8 cellular contexts compared by ENCODE assay signal in genomic region chr16:5615868-5616642, GRCh38.
A peak's percentile ranks its signal among the peaks of the same experiment; 100 is the strongest.
DNase-seq lines count a peak whose midpoint lies in the region; ATAC-seq and TF ChIP-seq lines count a peak whose summit lies in the region.

No MANE protein-coding gene starts in this region.

- CTCF ChIA-PET in Caco-2 (lab: Charles Lee), result interaction anchor here (0.6 to 1.3 kb wide), 8 partner anchors 10 to 164 kb away, joined by 3 to 4 read pairs (median 4); no protein-coding TSS in a partner anchor

- H3K9me3 Mint-ChIP-seq in Caco-2 (ENCODE audit: unreplicated experiment), result no peaks in the 10 kb centered on the region
- peaks cover under 1% of the 10 kb centered on the region for H3K9me3 Mint-ChIP-seq in activated T-helper 1 cell treated with anti-CD3 and anti-CD28 coated beads, Interleukin-12 subunit alpha, Interleukin-12 subunit beta, Interleukin-2, Interleukin-4 antibody, amounts not matched to agents 30 ng/mL and 10 ng/mL and 1 ng/mL, durations not matched to agents 14 hours and 24 hours and 36 hours

- POLR2A ChIA-PET in Caco-2 (lab: Charles Lee), result no interaction called here

- no TSS peak for BruUV-seq in Caco-2 (replicated peaks; lab: Mats Ljungman, UMichigan)

- peaks cover 11% of the 10 kb centered on the region for H3K27me3 Mint-ChIP-seq in Caco-2 (ENCODE audit: insufficient read depth, unreplicated experiment)
- H3K27me3 Mint-ChIP-seq in activated T-helper 1 cell treated with anti-CD3 and anti-CD28 coated beads, Interleukin-12 subunit alpha, Interleukin-12 subunit beta, Interleukin-2, Interleukin-4 antibody, amounts not matched to agents 30 ng/mL and 10 ng/mL and 1 ng/mL, durations not matched to agents 14 hours and 24 hours and 36 hours (ENCODE audit: insufficient read depth), result peaks cover 3% of the 10 kb centered on the region

- H3K4me1 Mint-ChIP-seq in Caco-2 (ENCODE audit: low read depth, unreplicated experiment), result no peaks in the 10 kb centered on the region
- no peaks in the 10 kb centered on the region for H3K4me1 Mint-ChIP-seq in activated T-helper 1 cell treated with anti-CD3 and anti-CD28 coated beads, Interleukin-12 subunit alpha, Interleukin-12 subunit beta, Interleukin-2, Interleukin-4 antibody, amounts not matched to agents 30 ng/mL and 10 ng/mL and 1 ng/mL, durations not matched to agents 14 hours and 24 hours and 36 hours (ENCODE audit: low read depth)

- no peaks in the 10 kb centered on the region for H3K36me3 Mint-ChIP-seq in Caco-2 (ENCODE audit: insufficient read depth, unreplicated experiment)
- H3K36me3 Mint-ChIP-seq in activated T-helper 1 cell treated with anti-CD3 and anti-CD28 coated beads, Interleukin-12 subunit alpha, Interleukin-12 subunit beta, Interleukin-2, Interleukin-4 antibody, amounts not matched to agents 30 ng/mL and 10 ng/mL and 1 ng/mL, durations not matched to agents 14 hours and 24 hours and 36 hours (ENCODE audit: low read depth), result no peaks in the 10 kb centered on the region

- no peaks in the 10 kb centered on the region for H3K4me1 ChIP-seq in Caco-2

- no peaks in the 10 kb centered on the region for H3K27me3 ChIP-seq in Caco-2 (replicated peaks; ENCODE audit: control insufficient read depth, insufficient read depth, low read length)

- intact Hi-C loops in Caco-2 (cut with micrococcal nuclease; ENCODE audit: unreplicated experiment), result loop anchor here (5.0 to 10.0 kb wide), 2 partner anchors 114 to 381 kb away; no protein-coding TSS in a partner anchor
- intact Hi-C loops in activated T-helper 1 cell treated with anti-CD3 and anti-CD28 coated beads, Interleukin-12 subunit alpha, Interleukin-12 subunit beta, Interleukin-2, Interleukin-4 antibody, amounts not matched to agents 30 ng/mL and 10 ng/mL and 1 ng/mL, durations not matched to agents 14 hours and 24 hours and 36 hours (cut with micrococcal nuclease), result loop anchor here (5.0 kb wide), 1 partner anchor 374 kb away; no protein-coding TSS in a partner anchor

- DNase-seq in Caco-2 (peak; percentile 55 to 60), NCI-H2196 (lab: John Stamatoyannopoulos, UW; ENCODE audit: unreplicated experiment) (peak; percentile 64), hypothalamus (lab: John Stamatoyannopoulos, UW) (peak in 45 of 51 donors; percentile 4 to 72 (median 31)), NCI-H510A (lab: John Stamatoyannopoulos, UW) (no peak)
- DNase-seq in activated T-helper 1 cell treated with anti-CD3 and anti-CD28 coated beads, Interleukin-12 subunit alpha, Interleukin-12 subunit beta, Interleukin-2, Interleukin-4 antibody, amounts not matched to agents 30 ng/mL and 10 ng/mL and 1 ng/mL, durations not matched to agents 14 hours and 24 hours and 36 hours (ENCODE audit: low spot score), result peak; percentile 3
- peak; percentile 20 for DNase-seq in stimulated activated CD4-positive, alpha-beta T cell treated with anti-CD3 and anti-CD28 coated beads, Interleukin-12 subunit alpha, Interleukin-12 subunit beta, amount 100 ng/mL, for 4 hours

- H3K9me3 ChIP-seq in Caco-2, result no peaks in the 10 kb centered on the region

- no peak overlapping the region for H3K4me3 Mint-ChIP-seq in Caco-2 (ENCODE audit: unreplicated experiment)
- peak overlapping the region; percentile 17 for H3K4me3 Mint-ChIP-seq in activated T-helper 1 cell treated with anti-CD3 and anti-CD28 coated beads, Interleukin-12 subunit alpha, Interleukin-12 subunit beta, Interleukin-2, Interleukin-4 antibody, amounts not matched to agents 30 ng/mL and 10 ng/mL and 1 ng/mL, durations not matched to agents 14 hours and 24 hours and 36 hours

- no peak overlapping the region for H3K27ac Mint-ChIP-seq in Caco-2 (ENCODE audit: unreplicated experiment)
- no peak overlapping the region for H3K27ac Mint-ChIP-seq in activated T-helper 1 cell treated with anti-CD3 and anti-CD28 coated beads, Interleukin-12 subunit alpha, Interleukin-12 subunit beta, Interleukin-2, Interleukin-4 antibody, amounts not matched to agents 30 ng/mL and 10 ng/mL and 1 ng/mL, durations not matched to agents 14 hours and 24 hours and 36 hours

- no peak overlapping the region for H3K4me3 ChIP-seq in Caco-2 (ENCODE audit: low read depth, low read length)

- peak; percentile 65 to 68 for TF ChIP-seq CTCF in Caco-2 (IDR thresholded peaks at IDR 0.05; ENCODE audit: insufficient read depth in 1 of 2, low read depth in 1 of 2, low read length in 1 of 2, severe bottlenecking in 1 of 2, unreplicated experiment in 1 of 2)

- peak; percentile 81 for ATAC-seq in GM19463 (IDR thresholded peaks at IDR 0.05; ENCODE audit: unreplicated experiment)
- ATAC-seq in HG03095 (IDR thresholded peaks at IDR 0.05; ENCODE audit: unreplicated experiment), result no peak

- H3K36me3 ChIP-seq in Caco-2 (ENCODE audit: control insufficient read depth, insufficient read depth, low read length), result no peaks in the 10 kb centered on the region
